Comparison of ENCODE assay signal across 1 cellular context in genomic region chr22:41435560-41435959, GRCh38.
TF ChIP-seq lines count a peak whose summit lies in the region.

No MANE protein-coding gene starts in this region.

TF ChIP-seq in HCT116, 20 proteins besides CTCF, POLR2A, EP300 and RAD21:
- TF ChIP-seq ZBTB33 (IDR thresholded peaks at IDR 0.05; ENCODE audit: extremely low read depth, insufficient replicate concordance, low read length) (no peak), ZNF274 (IDR thresholded peaks at IDR 0.05; ENCODE audit: low read depth, low read length) (no peak), EZH2 (IDR thresholded peaks at IDR 0.05) (no peak), TCF7L2 (IDR thresholded peaks at IDR 0.05; ENCODE audit: borderline replicate concordance, extremely low read depth, insufficient read depth, insufficient read length) (no peak), REST (IDR thresholded peaks at IDR 0.05; ENCODE audit: low read depth) (no peak), POLR2AphosphoS5 (IDR thresholded peaks at IDR 0.05; ENCODE audit: low read depth, low read length) (peak; percentile 19), EZH2phosphoT487 (IDR thresholded peaks at IDR 0.05; ENCODE audit: borderline replicate concordance) (no peak)
